ENCODE assay signal across 16 cellular contexts in the genomic region with DNA sequence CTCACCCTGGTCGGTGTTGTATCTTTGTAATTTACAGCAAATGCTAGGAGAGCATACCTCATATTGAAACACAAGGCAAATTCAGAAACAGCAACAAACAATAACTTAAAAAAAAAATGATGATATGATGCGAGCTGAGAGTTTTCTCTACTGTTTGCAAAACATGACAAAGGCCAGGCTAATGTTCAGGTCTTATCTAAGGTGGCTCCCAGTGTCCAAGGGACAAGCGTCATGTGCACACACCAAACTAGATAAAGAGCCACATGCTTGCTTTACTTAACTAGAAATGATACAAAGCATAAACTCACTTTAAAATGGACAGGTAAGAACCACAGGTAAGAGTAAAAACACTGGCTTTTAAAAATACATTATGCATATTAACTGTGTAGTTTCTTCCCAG.
DNase-seq lines count a peak whose midpoint lies in the region; ATAC-seq, FAIRE-seq and TF ChIP-seq lines count a peak whose summit lies in the region.
"Had no signal": no experiment of that assay in that cellular context is flagged by ENCODE, and none has a peak within 500 bp of the region (broad histone marks: within the 10 kb centered on the region; RNA-seq: fewer than 3 reads in every experiment).

No MANE protein-coding gene starts in this region.

- H3K4me1 Mint-ChIP-seq in type B pancreatic cell (ENCODE audit: unreplicated experiment): peaks cover 59% of the 10 kb centered on the region

- H3K36me3 ChIP-seq in cardiac muscle cell (no peaks in the 10 kb centered on the region), breast epithelium (no peaks in the 10 kb centered on the region), mucosa of rectum (ENCODE audit: control insufficient read depth in 2 of 2, insufficient read depth in 2 of 2, low read length in 2 of 2) (no peaks in the 10 kb centered on the region)
- H3K36me3 ChIP-seq: ascending aorta, Peyer's patch, spleen had no signal

- intact Hi-C loops in left cardiac atrium (cut with DNase I) (loop anchor here in 1 of 2 donors (10.0 kb wide), 2 partner anchors 73 to 133 kb away; no protein-coding TSS in a partner anchor), breast epithelium (cut with DNase I; ENCODE audit: low total_unique reads) (no loop called here)

- no peaks in the 10 kb centered on the region for H3K36me3 Mint-ChIP-seq in type B pancreatic cell

- no peak for FAIRE-seq in frontal cortex (lab: Jason Lieb, UNC)

- no peak for TF ChIP-seq POLR2A in breast epithelium (IDR thresholded peaks at IDR 0.05)

- H3K9ac ChIP-seq in mucosa of rectum (ENCODE audit: low read depth in 1 of 2, low read length in 2 of 2): no peak overlapping the region

- TF ChIP-seq CTCF in cardiac muscle cell (IDR thresholded peaks at IDR 0.05; ENCODE audit: low read depth, low read length) (no peak), breast epithelium (IDR thresholded peaks at IDR 0.05) (no peak), type B pancreatic cell (conservative IDR thresholded peaks at IDR 0.05) (no peak)

- peaks cover 8% of the 10 kb centered on the region for H3K9me3 Mint-ChIP-seq in type B pancreatic cell

- H3K9me3 ChIP-seq in cardiac muscle cell (ENCODE audit: low read depth): no peaks in the 10 kb centered on the region
- no peaks in the 10 kb centered on the region for H3K9me3 ChIP-seq in breast epithelium
- no peaks in the 10 kb centered on the region for H3K9me3 ChIP-seq in mucosa of rectum (ENCODE audit: control insufficient read depth in 2 of 2, low read length in 2 of 2)
- H3K9me3 ChIP-seq: ascending aorta, Peyer's patch, spleen had no signal

- H3K4me1 ChIP-seq in cardiac muscle cell (ENCODE audit: low read depth) (peaks cover 47% of the 10 kb centered on the region), breast epithelium (no peaks in the 10 kb centered on the region), mucosa of rectum (ENCODE audit: control insufficient read depth in 2 of 2, insufficient read depth in 2 of 2, low read length in 2 of 2) (peaks cover 8 to 31% of the 10 kb centered on the region in 2 donors)

- H3K27me3 ChIP-seq in cardiac muscle cell: no peaks in the 10 kb centered on the region
- H3K27me3 ChIP-seq in breast epithelium: no peaks in the 10 kb centered on the region
- H3K27me3 ChIP-seq in mucosa of rectum (ENCODE audit: control insufficient read depth in 2 of 2, insufficient read depth in 2 of 2, low read length in 2 of 2): no peaks in the 10 kb centered on the region
- H3K27me3 ChIP-seq: ascending aorta, Peyer's patch, spleen had no signal

- peak overlapping the region; percentile 82 for H3K27ac Mint-ChIP-seq in type B pancreatic cell

- H3K27ac ChIP-seq in cardiac muscle cell (peak overlapping the region; percentile 84), breast epithelium (peak overlapping the region; percentile 40 to 43), mucosa of rectum (ENCODE audit: low read depth in 2 of 2, low read length in 2 of 2) (peak overlapping the region; percentile 56 to 81)
- H3K27ac ChIP-seq: ascending aorta, spleen had no signal

- DNase-seq in cardiac muscle cell (ENCODE audit: low read depth in 1 of 2, low spot score in 1 of 2) (no peak), left cardiac atrium (no peak), breast epithelium (ENCODE audit: low spot score in 2 of 2) (no peak), type B pancreatic cell (ENCODE audit: extremely low spot score, unreplicated experiment) (no peak), frontal cortex (ENCODE audit: low spot score in 2 of 2) (no peak), NCI-H1048 (lab: John Stamatoyannopoulos, UW) (no peak)
- DNase-seq: activated T-cell treated with anti-CD3 and anti-CD28 coated beads, Interleukin-2, amount 50 U/mL, for 1 hour; dermis blood vessel endothelial cell; H7; NCI-H1436; spleen had no signal

- H3K27me3 Mint-ChIP-seq in type B pancreatic cell: no peaks in the 10 kb centered on the region

- H3K4me3 Mint-ChIP-seq in type B pancreatic cell: peak overlapping the region; percentile 58

- H3K4me3 ChIP-seq in cardiac muscle cell: no peak overlapping the region
- no peak overlapping the region for H3K4me3 ChIP-seq in breast epithelium
- H3K4me3 ChIP-seq in mucosa of rectum (ENCODE audit: low read length in 2 of 2): no peak overlapping the region
- H3K4me3 ChIP-seq: ascending aorta, Peyer's patch, spleen had no signal

- ATAC-seq in left cardiac atrium (no peak), HG02610 (IDR thresholded peaks at IDR 0.05; ENCODE audit: unreplicated experiment) (no peak)
- ATAC-seq: activated CD4-positive, CD25-positive, alpha-beta regulatory T cell treated with anti-CD3 and anti-CD28 coated beads, Interleukin-2, amount 50 U/mL, for 24 hours had no signal
